ENCODE assay signal across 20 cellular contexts in genomic region chr2:119085613-119086012, GRCh38.
DNase-seq lines count a peak whose midpoint lies in the region; ATAC-seq, FAIRE-seq and TF ChIP-seq lines count a peak whose summit lies in the region.
"Had no signal": no experiment of that assay in that cellular context is flagged by ENCODE, and none has a peak within 500 bp of the region (broad histone marks: within the 10 kb centered on the region; RNA-seq: fewer than 3 reads in every experiment).

No MANE protein-coding gene starts in this region.

- no peak overlapping the region for H3K9ac ChIP-seq in colonic mucosa (ENCODE audit: low read depth in 2 of 2, low read length in 2 of 2)
- no peak overlapping the region for H3K9ac ChIP-seq in HepG2 (ENCODE audit: insufficient read depth, low read depth, low read length)

- no peak overlapping the region for H3K27ac ChIP-seq in colonic mucosa
- no peak overlapping the region for H3K27ac ChIP-seq in HepG2 (ENCODE audit: extremely low read length, insufficient read depth, low read length)
- no peak overlapping the region for H3K27ac ChIP-seq in thyroid gland

- peaks cover 9% of the 10 kb centered on the region for H3K27me3 Mint-ChIP-seq in stimulated activated naive CD8-positive, alpha-beta T cell treated with anti-CD3 and anti-CD28 coated beads, Interleukin-15, amount 100 ng/mL, for 72 hours

- H3K9me3 Mint-ChIP-seq in stimulated activated naive CD8-positive, alpha-beta T cell treated with anti-CD3 and anti-CD28 coated beads, Interleukin-15, amount 100 ng/mL, for 72 hours = no peaks in the 10 kb centered on the region
- H3K9me3 Mint-ChIP-seq: H9 had no signal

- H3K4me3 Mint-ChIP-seq in stimulated activated naive CD8-positive, alpha-beta T cell treated with anti-CD3 and anti-CD28 coated beads, Interleukin-15, amount 100 ng/mL, for 72 hours = no peak overlapping the region
- H3K4me3 Mint-ChIP-seq: H9, IgD-negative memory B cell had no signal

- H3K4me2 ChIP-seq in HepG2 (ENCODE audit: low read depth, low read length) = no peak overlapping the region

- H3K36me3 ChIP-seq in colonic mucosa = no peaks in the 10 kb centered on the region
- H3K36me3 ChIP-seq in HepG2 (replicated peaks in 1 of 2; ENCODE audit: control insufficient read depth in 1 of 2, insufficient read depth in 2 of 2, low read length in 2 of 2) = no peaks in the 10 kb centered on the region
- no peaks in the 10 kb centered on the region for H3K36me3 ChIP-seq in thyroid gland

- DNase-seq in A172 (ENCODE audit: low spot score) (peak; percentile 37), MV-4-11 (lab: John Stamatoyannopoulos, UW) (peak; percentile 30), colonic mucosa (peak; percentile 38), HepG2 (ENCODE audit: low spot score) (peak; percentile 40), DMS 273 (lab: John Stamatoyannopoulos, UW; ENCODE audit: unreplicated experiment) (no peak), thyroid gland (no peak), glomerular visceral epithelial cell (ENCODE audit: extremely low spot score) (no peak)
- no peak for DNase-seq in stimulated activated naive CD8-positive, alpha-beta T cell treated with anti-CD3 and anti-CD28 coated beads, Interleukin-15, amount 100 ng/mL, for 72 hours
- DNase-seq: 8988T; C1 segment of cervical spinal cord; DMS53; H9; NCI-H1048; NCI-H146; NCI-H2107; NCI-H226; NCI-H526; NK-92 treated with Interleukin-12 subunit alpha and Interleukin-12 subunit beta, amount 100 ng/mL, for 24 hours; PC-3 had no signal

- no TSS peak for BruUV-seq in HepG2 (replicated peaks; lab: Mats Ljungman, UMichigan)

- H4K20me1 ChIP-seq in HepG2 (ENCODE audit: insufficient read depth, low read length) = no peaks in the 10 kb centered on the region

- TF ChIP-seq POLR2A in HepG2 (IDR thresholded peaks at IDR 0.05; ENCODE audit: insufficient read depth in 1 of 2, low read depth in 2 of 2, low read length in 2 of 2) = no peak
- TF ChIP-seq POLR2A in thyroid gland (IDR thresholded peaks at IDR 0.05) = no peak

- TF ChIP-seq EP300 in HepG2 (IDR thresholded peaks at IDR 0.05; ENCODE audit: low read depth in 2 of 2, low read length in 2 of 2) (no peak), HepG2 (CRISPR knock-in tag; IDR thresholded peaks at IDR 0.05; ENCODE audit: borderline replicate concordance) (no peak)

- intact Hi-C loops in colonic mucosa (cut with DNase I) = no loop called here
- intact Hi-C loops in HepG2 (cut with micrococcal nuclease; ENCODE audit: unreplicated experiment) = no loop called here
- intact Hi-C loops in thyroid gland (cut with DNase I) = no loop called here

- H3K4me1 Mint-ChIP-seq in stimulated activated naive CD8-positive, alpha-beta T cell treated with anti-CD3 and anti-CD28 coated beads, Interleukin-15, amount 100 ng/mL, for 72 hours = no peaks in the 10 kb centered on the region
- H3K4me1 Mint-ChIP-seq: IgD-negative memory B cell had no signal

- H3K27ac Mint-ChIP-seq in stimulated activated naive CD8-positive, alpha-beta T cell treated with anti-CD3 and anti-CD28 coated beads, Interleukin-15, amount 100 ng/mL, for 72 hours = no peak overlapping the region
- H3K27ac Mint-ChIP-seq: H9, IgD-negative memory B cell had no signal

- WGBS in HepG2 (ENCODE audit: low lambda C conversion rate) = 2% methylated on average over 6 of the region's 6 CpGs
- 44 to 61% methylated on average over 6 of the region's 6 CpGs for WGBS in thyroid gland, 2 donors

- no peaks in the 10 kb centered on the region for H3K27me3 ChIP-seq in colonic mucosa
- peaks cover 0 to 13% of the 10 kb centered on the region in 2 experiments; a peak in 1 of 5 replicates for H3K27me3 ChIP-seq in HepG2 (ENCODE audit: control insufficient read depth in 1 of 2, insufficient read depth in 2 of 2, low read length in 2 of 2)
- no peaks in the 10 kb centered on the region for H3K27me3 ChIP-seq in thyroid gland

- in situ Hi-C loops in HepG2 (cut with HindIII; ENCODE audit: extremely low pct_ligation_motif_present, low pct_unique_long_range_greater_than_20kb) = no loop called here

- ATAC-seq in HepG2 = no peak
- no peak for ATAC-seq in stimulated activated naive CD8-positive, alpha-beta T cell treated with anti-CD3 and anti-CD28 coated beads, Interleukin-15, amount 100 ng/mL, for 72 hours
- ATAC-seq: PC-3 had no signal

- CTCF ChIA-PET in HepG2 (lab: Yijun Ruan, JAX; ENCODE audit: low intra/inter-chr PET ratio, low total read pairs) = no interaction called here

- no peak for TF ChIP-seq RAD21 in HepG2 (CRISPR knock-in tag; IDR thresholded peaks at IDR 0.05)

- H3K4me3 ChIP-seq in colonic mucosa (no peak overlapping the region), HepG2 (replicated peaks in 1 of 3; ENCODE audit: insufficient read depth in 1 of 3, low read depth in 2 of 3, low read length in 3 of 3) (no peak overlapping the region), thyroid gland (replicated peaks in 1 of 3) (no peak overlapping the region)

- no peaks in the 10 kb centered on the region for H3K79me2 ChIP-seq in HepG2 (ENCODE audit: insufficient read depth, low read length)

- no peak overlapping the region for H2AFZ ChIP-seq in HepG2 (ENCODE audit: low read length)

- POLR2A ChIA-PET in HepG2 (lab: Yijun Ruan, JAX) = no interaction called here

- no peaks in the 10 kb centered on the region for H3K9me3 ChIP-seq in colonic mucosa
- H3K9me3 ChIP-seq in HepG2 (ENCODE audit: low read length) = no peaks in the 10 kb centered on the region
- no peaks in the 10 kb centered on the region for H3K9me3 ChIP-seq in thyroid gland

- FAIRE-seq in HepG2 (lab: Jason Lieb, UNC) = peak; percentile 69

- TF ChIP-seq CTCF in colonic mucosa (IDR thresholded peaks at IDR 0.05) (no peak), HepG2 (CRISPR knock-in tag; IDR thresholded peaks at IDR 0.05) (no peak), thyroid gland (IDR thresholded peaks at IDR 0.05) (no peak)

- no peaks in the 10 kb centered on the region for H3K4me1 ChIP-seq in colonic mucosa
- peaks cover 19% of the 10 kb centered on the region for H3K4me1 ChIP-seq in HepG2 (ENCODE audit: insufficient read depth, low read length)
- H3K4me1 ChIP-seq in thyroid gland = no peaks in the 10 kb centered on the region

TF ChIP-seq in HepG2, 621 proteins besides CTCF, POLR2A, EP300 and RAD21:
- peak; percentile 30; the same call in 1 of the 2 replicates for TF ChIP-seq HNF4A (CRISPR knock-in tag; IDR thresholded peaks at IDR 0.05)
- TF ChIP-seq ZNF24 (IDR thresholded peaks at IDR 0.05) = no peak
- peak; percentile 24; the same call in 1 of the 2 replicates for TF ChIP-seq RXRA (CRISPR knock-in tag; IDR thresholded peaks at IDR 0.05)
- TF ChIP-seq NR2C2 (CRISPR knock-in tag; IDR thresholded peaks at IDR 0.05; ENCODE audit: borderline replicate concordance) = 0 out of 2 replicates have a peak, but pooled peaks have one; percentile 20
- TF ChIP-seq SIX1 (CRISPR knock-in tag; IDR thresholded peaks at IDR 0.05; ENCODE audit: borderline replicate concordance) = no peak
- 0 out of 2 replicates have a peak, but pooled peaks have one; percentile 44 for TF ChIP-seq FOSL1 (CRISPR knock-in tag; IDR thresholded peaks at IDR 0.05; ENCODE audit: borderline replicate concordance)
- no peak for TF ChIP-seq ZBTB38 (CRISPR knock-in tag; IDR thresholded peaks at IDR 0.05)
- peak; percentile 64 for TF ChIP-seq RARA (CRISPR knock-in tag; IDR thresholded peaks at IDR 0.05)
- peak; percentile 70 for TF ChIP-seq FOSL2 (CRISPR knock-in tag; IDR thresholded peaks at IDR 0.05)
- TF ChIP-seq NR2F6 (IDR thresholded peaks at IDR 0.05) = peak; percentile 20; the same call in 1 of the 2 replicates
- TF ChIP-seq NR2F6 (CRISPR knock-in tag; IDR thresholded peaks at IDR 0.05) = no peak
- TF ChIP-seq HNF1A (IDR thresholded peaks at IDR 0.05; ENCODE audit: low read depth) = peak; percentile 40; the same call in 1 of the 2 replicates
- 0 out of 2 replicates have a peak, but pooled peaks have one; percentile 45 for TF ChIP-seq HNF1A (CRISPR knock-in tag; IDR thresholded peaks at IDR 0.05; ENCODE audit: borderline replicate concordance)
- TF ChIP-seq FOXC1 (CRISPR knock-in tag; IDR thresholded peaks at IDR 0.05; ENCODE audit: borderline replicate concordance) = no peak
- TF ChIP-seq PITX1 (CRISPR knock-in tag; IDR thresholded peaks at IDR 0.05) = peak; percentile 41; the same call in 1 of the 2 replicates
- TF ChIP-seq FLYWCH1 (CRISPR knock-in tag; IDR thresholded peaks at IDR 0.05) = no peak
- TF ChIP-seq ZNF792 (CRISPR knock-in tag; IDR thresholded peaks at IDR 0.05) = no peak

Comparison
In these comparisons a context has a peak if more than half of its experiments do, and no peak if none do; other contexts are left out.
1. DNase-seq: peak in A172 (single experiment), MV-4-11 (single experiment), colonic mucosa (single experiment) and HepG2 (single experiment); none in DMS 273 (single experiment), thyroid gland (0 of 2), stimulated activated naive CD8-positive, alpha-beta T cell treated with anti-CD3 and anti-CD28 coated beads, Interleukin-15, amount 100 ng/mL, for 72 hours (0 of 2) and glomerular visceral epithelial cell (single experiment).